ENCODE assay signal across 10 cellular contexts in genomic region chr11:69123593-69124545, GRCh38.
DNase-seq lines count a peak whose midpoint lies in the region; ATAC-seq lines count a peak whose summit lies in the region.
"Had no signal": no experiment of that assay in that cellular context is flagged by ENCODE, and none has a peak within 500 bp of the region (broad histone marks: within the 10 kb centered on the region; RNA-seq: fewer than 3 reads in every experiment).

No MANE protein-coding gene starts in this region.

- no peaks in the 10 kb centered on the region for H3K9me3 ChIP-seq in iPS-18c (ENCODE audit: control insufficient read depth, insufficient read depth, low read length)

- H3K4me3 ChIP-seq in iPS-18c (ENCODE audit: insufficient read depth, low read depth, low read length): peak overlapping the region; percentile 45
- H3K4me3 ChIP-seq: psoas muscle, SJCRH30 had no signal

- peaks cover 9% of the 10 kb centered on the region for H3K9me3 Mint-ChIP-seq in stimulated activated naive CD8-positive, alpha-beta T cell treated with anti-CD3 and anti-CD28 coated beads, Interleukin-15, Interleukin-2, amounts not matched to agents 100 ng/mL and 50 ng/mL, for 24 hours

- no peaks in the 10 kb centered on the region for H3K27me3 Mint-ChIP-seq in stimulated activated naive CD8-positive, alpha-beta T cell treated with anti-CD3 and anti-CD28 coated beads, Interleukin-15, Interleukin-2, amounts not matched to agents 100 ng/mL and 50 ng/mL, for 24 hours

- DNase-seq in activated effector memory CD4-positive, alpha-beta T cell treated with anti-CD3 and anti-CD28 coated beads, Interleukin-2, amount 50 U/mL, for 16 hours: peak; percentile 63
- no peak for DNase-seq in activated effector memory CD4-positive, alpha-beta T cell treated with Interleukin-2 at 50 U/mL for 16 hours
- peak; percentile 33 to 43 for DNase-seq in activated T-cell treated with anti-CD3 and anti-CD28 coated beads, Interleukin-2, amount 50 U/mL, for 48 hours
- DNase-seq in C1 segment of cervical spinal cord (lab: John Stamatoyannopoulos, UW): no peak
- DNase-seq in NCI-H510A (lab: John Stamatoyannopoulos, UW): no peak
- DNase-seq: psoas muscle, SJCRH30 had no signal

- no peak overlapping the region for H3K4me3 Mint-ChIP-seq in stimulated activated naive CD8-positive, alpha-beta T cell treated with anti-CD3 and anti-CD28 coated beads, Interleukin-15, Interleukin-2, amounts not matched to agents 100 ng/mL and 50 ng/mL, for 24 hours

- peak overlapping the region; percentile 70 for H3K27ac Mint-ChIP-seq in stimulated activated naive CD8-positive, alpha-beta T cell treated with anti-CD3 and anti-CD28 coated beads, Interleukin-15, Interleukin-2, amounts not matched to agents 100 ng/mL and 50 ng/mL, for 24 hours

- peaks cover 34% of the 10 kb centered on the region for H3K4me1 Mint-ChIP-seq in stimulated activated naive CD8-positive, alpha-beta T cell treated with anti-CD3 and anti-CD28 coated beads, Interleukin-15, Interleukin-2, amounts not matched to agents 100 ng/mL and 50 ng/mL, for 24 hours (ENCODE audit: low read depth)

- ATAC-seq in GM21381 (IDR thresholded peaks at IDR 0.05; ENCODE audit: unreplicated experiment): no peak

- no peaks in the 10 kb centered on the region for H3K36me3 Mint-ChIP-seq in stimulated activated naive CD8-positive, alpha-beta T cell treated with anti-CD3 and anti-CD28 coated beads, Interleukin-15, Interleukin-2, amounts not matched to agents 100 ng/mL and 50 ng/mL, for 24 hours (ENCODE audit: low read depth)

Comparison
In these comparisons a context has a peak if more than half of its experiments do, and no peak if none do; other contexts are left out.
1. DNase-seq: peak in activated effector memory CD4-positive, alpha-beta T cell treated with anti-CD3 and anti-CD28 coated beads, Interleukin-2, amount 50 U/mL, for 16 hours (single experiment) and activated T-cell treated with anti-CD3 and anti-CD28 coated beads, Interleukin-2, amount 50 U/mL, for 48 hours (2 of 2); none in activated effector memory CD4-positive, alpha-beta T cell treated with Interleukin-2 at 50 U/mL for 16 hours (single experiment), C1 segment of cervical spinal cord (0 of 14) and NCI-H510A (single experiment).